ENCODE assay signal across 8 cellular contexts in genomic region chr18:49813071-49813320, GRCh38. TPM values are rescaled to one million over a fixed set of nuclear protein-coding genes. Genes with fewer than 3 reads are reported as not detected.
DNase-seq lines count a peak whose midpoint lies in the region; ATAC-seq and TF ChIP-seq lines count a peak whose summit lies in the region.

No MANE protein-coding gene starts in this region.

- ATAC-seq in activated CD4-positive, alpha-beta T cell treated with anti-CD3 and anti-CD28 coated beads for 36 hours, result no peak
- peak; percentile 49 for ATAC-seq in Right ventricle myocardium superior (ENCODE audit: poor library complexity)

- peak overlapping the region; percentile 95 for H3K4me2 ChIP-seq in parathyroid adenoma (ENCODE audit: low read length)

- peaks cover 14% of the 10 kb centered on the region for H3K9me3 Mint-ChIP-seq in activated CD4-positive, alpha-beta T cell treated with anti-CD3 and anti-CD28 coated beads for 36 hours (ENCODE audit: low read depth)
- peaks cover 4% of the 10 kb centered on the region for H3K9me3 Mint-ChIP-seq in activated naive CD4-positive, alpha-beta T cell treated with anti-CD3 and anti-CD28 coated beads, Interleukin-2, amount 50 U/mL, for 24 hours

- peak overlapping the region; percentile 98 for H2AFZ ChIP-seq in parathyroid adenoma

- H3K36me3 ChIP-seq in H7 (replicated peaks; ENCODE audit: control insufficient read depth, insufficient read depth, low read length), result peaks cover 1% of the 10 kb centered on the region; the same call in 1 of the 2 replicates
- no peaks in the 10 kb centered on the region; the same call in 1 of the 2 replicates for H3K36me3 ChIP-seq in MG63
- no peaks in the 10 kb centered on the region for H3K36me3 ChIP-seq in parathyroid adenoma (ENCODE audit: control insufficient read depth, insufficient read depth, low read length)

- CTCF ChIA-PET in activated CD4-positive, alpha-beta T cell treated with anti-CD3 and anti-CD28 coated beads for 36 hours (lab: Charles Lee), result interaction anchor here (0.6 kb wide), 1 partner anchor 65 kb away, joined by 3 read pairs; no protein-coding TSS in a partner anchor

- H3K9me3 ChIP-seq in MG63 (peaks cover 4% of the 10 kb centered on the region; the same call in 1 of the 2 replicates), parathyroid adenoma (ENCODE audit: control insufficient read depth, low read length) (no peaks in the 10 kb centered on the region)

- peak overlapping the region; percentile 98 for H3K27ac Mint-ChIP-seq in activated CD4-positive, alpha-beta T cell treated with anti-CD3 and anti-CD28 coated beads for 36 hours
- no peak overlapping the region for H3K27ac Mint-ChIP-seq in activated naive CD4-positive, alpha-beta T cell treated with anti-CD3 and anti-CD28 coated beads, Interleukin-2, amount 50 U/mL, for 24 hours

- H3K27me3 ChIP-seq in H7 (ENCODE audit: control insufficient read depth, insufficient read depth, low read length) (no peaks in the 10 kb centered on the region; the same call in 1 of the 2 replicates), MG63 (no peaks in the 10 kb centered on the region), parathyroid adenoma (ENCODE audit: control insufficient read depth, insufficient read depth, low read length) (no peaks in the 10 kb centered on the region)

- TF ChIP-seq CTCF in parathyroid adenoma (IDR thresholded peaks at IDR 0.05), result no peak

- H3K4me3 Mint-ChIP-seq in activated CD4-positive, alpha-beta T cell treated with anti-CD3 and anti-CD28 coated beads for 36 hours, result peak overlapping the region; percentile 93
- H3K4me3 Mint-ChIP-seq in activated naive CD4-positive, alpha-beta T cell treated with anti-CD3 and anti-CD28 coated beads, Interleukin-2, amount 50 U/mL, for 24 hours, result peak overlapping the region; percentile 97

- peaks cover 5% of the 10 kb centered on the region for H3K79me2 ChIP-seq in parathyroid adenoma

- intact Hi-C loops in activated CD4-positive, alpha-beta T cell treated with anti-CD3 and anti-CD28 coated beads for 36 hours (cut with DNase I, micrococcal nuclease), result loop anchor here (1.0 to 10.0 kb wide), 15 partner anchors 24 to 1881 kb away; partner anchors contain the start of genes C18orf32 (in 2 of the 2), CXXC1 (in 2 of the 2), DYM (in 2 of the 2) and SKA1 (in 2 of the 2)
- intact Hi-C loops in Right ventricle myocardium superior (cut with DNase I), result no loop called here

- POLR2A ChIA-PET in activated CD4-positive, alpha-beta T cell treated with anti-CD3 and anti-CD28 coated beads for 36 hours (lab: Charles Lee), result no interaction called here

- peak overlapping the region; percentile 78 for H3K4me3 ChIP-seq in H7 (ENCODE audit: insufficient read depth, low read depth, low read length)
- peak overlapping the region; percentile 82 for H3K4me3 ChIP-seq in MG63
- H3K4me3 ChIP-seq in parathyroid adenoma (ENCODE audit: low read depth, low read length), result peak overlapping the region; percentile 87

- H3K27ac ChIP-seq in parathyroid adenoma, result peak overlapping the region; percentile 84

- H3K36me3 Mint-ChIP-seq in activated CD4-positive, alpha-beta T cell treated with anti-CD3 and anti-CD28 coated beads for 36 hours (ENCODE audit: low read depth), result peaks cover 34% of the 10 kb centered on the region
- peaks cover 16% of the 10 kb centered on the region for H3K36me3 Mint-ChIP-seq in activated naive CD4-positive, alpha-beta T cell treated with anti-CD3 and anti-CD28 coated beads, Interleukin-2, amount 50 U/mL, for 24 hours

- no peaks in the 10 kb centered on the region for H3K27me3 Mint-ChIP-seq in activated CD4-positive, alpha-beta T cell treated with anti-CD3 and anti-CD28 coated beads for 36 hours
- H3K27me3 Mint-ChIP-seq in activated naive CD4-positive, alpha-beta T cell treated with anti-CD3 and anti-CD28 coated beads, Interleukin-2, amount 50 U/mL, for 24 hours, result no peaks in the 10 kb centered on the region

- peak overlapping the region; percentile 12 for H3K9ac ChIP-seq in parathyroid adenoma

- peaks cover 3% of the 10 kb centered on the region for H3K4me1 ChIP-seq in parathyroid adenoma

- H3K4me1 Mint-ChIP-seq in activated CD4-positive, alpha-beta T cell treated with anti-CD3 and anti-CD28 coated beads for 36 hours, result peaks cover 42% of the 10 kb centered on the region
- peaks cover 63% of the 10 kb centered on the region for H3K4me1 Mint-ChIP-seq in activated naive CD4-positive, alpha-beta T cell treated with anti-CD3 and anti-CD28 coated beads, Interleukin-2, amount 50 U/mL, for 24 hours

- DNase-seq in activated CD4-positive, alpha-beta T cell treated with anti-CD3 and anti-CD28 coated beads for 36 hours, result no peak
- DNase-seq in activated CD4-positive, alpha-beta T cell treated with anti-CD3 and anti-CD28 coated beads for 1 hour, result no peak
- DNase-seq in H7 (peak; percentile 67), MG63 (peak; percentile 49), Right ventricle myocardium superior (peak; percentile 59), NCI-H446 treated with DMSO at 0.1 percent for 48 hours (lab: John Stamatoyannopoulos, UW) (no peak)

RNA-seq across cellular contexts. Expression of gene ACAA2, which starts 0.3 kb away (rescaled TPM):
- total RNA-seq in activated CD4-positive, alpha-beta T cell treated with anti-CD3 and anti-CD28 coated beads for 36 hours, result 10 to 100 TPM; 63.4 to 75.2 TPM
- 112 and 123 TPM in 2 replicates for total RNA-seq in H7 (2014; rRNA removed; shearing (Covaris generic))
- total RNA-seq in MG63 (2014; rRNA removed; shearing (Covaris generic); ENCODE audit: low replicate concordance), result 109 and 120 TPM in 2 replicates
- 443 TPM for total RNA-seq in Right ventricle myocardium superior

Comparison
In these comparisons a context has a peak if more than half of its experiments do, and no peak if none do; other contexts are left out.
1. DNase-seq: peak in H7 (single experiment), MG63 (single experiment) and Right ventricle myocardium superior (single experiment); none in activated CD4-positive, alpha-beta T cell treated with anti-CD3 and anti-CD28 coated beads for 36 hours (single experiment), activated CD4-positive, alpha-beta T cell treated with anti-CD3 and anti-CD28 coated beads for 1 hour (single experiment) and NCI-H446 treated with DMSO at 0.1 percent for 48 hours (single experiment).
2. Peak in every context shown above with its lines, with median percentiles within 50 percentile points of each other: H3K4me3 ChIP-seq.